In the genomic region with DNA sequence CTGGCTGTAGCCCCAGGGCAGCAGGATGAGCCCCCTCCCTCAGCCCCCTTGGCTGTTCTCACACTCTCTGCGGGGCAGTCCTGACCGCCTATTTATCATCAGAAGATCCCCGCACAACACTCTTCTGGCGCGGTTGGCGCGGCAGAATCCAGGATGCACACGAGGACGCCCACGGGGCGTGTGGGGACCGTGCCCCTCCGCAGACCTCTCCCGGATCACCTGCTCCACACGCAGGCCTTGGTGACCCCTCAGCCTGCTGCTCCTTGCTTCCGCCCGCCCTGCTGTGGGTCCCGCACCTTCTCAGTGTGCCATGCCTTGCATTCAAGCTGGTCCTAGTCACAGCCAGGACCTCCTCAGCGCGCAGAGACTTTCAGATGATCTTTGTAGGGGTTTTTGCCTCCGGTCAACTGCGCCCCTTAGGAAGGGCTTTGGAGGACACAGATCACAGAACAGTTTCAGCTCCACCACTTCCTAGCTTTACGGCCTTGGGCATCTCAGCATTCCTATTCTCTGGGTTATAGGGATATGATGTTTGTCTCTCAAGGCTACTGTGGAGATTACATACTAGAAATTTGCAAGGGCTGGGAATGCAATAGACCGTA, we compare ENCODE assay signal across 9 cellular contexts. TPM values are rescaled to one million over a fixed set of nuclear protein-coding genes. Genes with fewer than 3 reads are reported as not detected.
DNase-seq lines count a peak whose midpoint lies in the region; ATAC-seq and TF ChIP-seq lines count a peak whose summit lies in the region.
"Had no signal": no experiment of that assay in that cellular context is flagged by ENCODE, and none has a peak within 500 bp of the region (broad histone marks: within the 10 kb centered on the region; RNA-seq: fewer than 3 reads in every experiment).

No MANE protein-coding gene starts in this region.

- TF ChIP-seq CTCF in gastroesophageal sphincter (IDR thresholded peaks at IDR 0.05) (no peak), retinal pigment epithelial cell (conservative IDR thresholded peaks at IDR 0.05; ENCODE audit: low read depth, low read length) (no peak)

- H3K36me3 ChIP-seq in ES-I3 (ENCODE audit: insufficient read depth, low read length) (no peaks in the 10 kb centered on the region), gastroesophageal sphincter (no peaks in the 10 kb centered on the region)

- peak overlapping the region; percentile 58; the same call in 1 of the 2 replicates for H3K9ac ChIP-seq in ES-I3 (ENCODE audit: low read depth, low read length)

- 84 to 91% methylated on average over 12 to 16 of the region's 24 CpGs for WGBS in gastroesophageal sphincter (ENCODE audit: low coverage in 1 of 2), 2 donors

- no peak for TF ChIP-seq POLR2A in gastroesophageal sphincter (IDR thresholded peaks at IDR 0.05)

- H3K27ac ChIP-seq in gastroesophageal sphincter: peak overlapping the region in 3 of 4 donors; percentile 55 to 74 (median 72)

- ATAC-seq in SK-N-SH treated with all-trans-retinoic acid at 6 μM for 48 hours (0 out of 3 replicates have a peak, but pooled peaks have one; percentile 1), gastroesophageal sphincter (no peak)

- DNase-seq in retinal pigment epithelial cell (ENCODE audit: low read depth): no peak
- DNase-seq in nucleus accumbens (lab: John Stamatoyannopoulos, UW): no peak
- DNase-seq in cerebellum (ENCODE audit: low spot score): no peak
- no peak for DNase-seq in GM03348 (ENCODE audit: low spot score)
- DNase-seq: mucosa of descending colon, NCI-H510A had no signal

- TF ChIP-seq EP300 in gastroesophageal sphincter (IDR thresholded peaks at IDR 0.05): no peak

- H3K4me1 ChIP-seq in ES-I3 (ENCODE audit: insufficient read depth, low read length) (peaks cover 23% of the 10 kb centered on the region), gastroesophageal sphincter (peaks cover 0 to 40% (median 24%) of the 10 kb centered on the region in 3 donors)

- H3K4me3 ChIP-seq in gastroesophageal sphincter (peak overlapping the region in 1 of 2 donors; percentile 70), retinal pigment epithelial cell (ENCODE audit: low read length) (peak overlapping the region; percentile 51)
- H3K4me3 ChIP-seq: mucosa of descending colon had no signal

- no peaks in the 10 kb centered on the region for H3K27me3 ChIP-seq in gastroesophageal sphincter

- H3K9me3 ChIP-seq in ES-I3 (ENCODE audit: control insufficient read depth, insufficient read depth, low read length) (no peaks in the 10 kb centered on the region), gastroesophageal sphincter (no peaks in the 10 kb centered on the region)
- H3K9me3 ChIP-seq: mucosa of descending colon had no signal

TF ChIP-seq in SK-N-SH treated with all-trans-retinoic acid at 6 μM for 48 hours, 23 proteins besides CTCF, POLR2A, EP300 and RAD21:
- TF ChIP-seq CSDC2 (CRISPR knock-in tag; IDR thresholded peaks at IDR 0.05) (no peak), ZFP30 (CRISPR knock-in tag; IDR thresholded peaks at IDR 0.05) (no peak), ZFP3 (CRISPR knock-in tag; IDR thresholded peaks at IDR 0.05) (no peak), ZNF70 (CRISPR knock-in tag; IDR thresholded peaks at IDR 0.05) (no peak), ISL1 (CRISPR knock-in tag; IDR thresholded peaks at IDR 0.05) (no peak), TCF4 (CRISPR knock-in tag; IDR thresholded peaks at IDR 0.05; ENCODE audit: borderline replicate concordance) (no peak), ZC3H10 (CRISPR knock-in tag; IDR thresholded peaks at IDR 0.05) (no peak)
- TF ChIP-seq, protein P1, sequence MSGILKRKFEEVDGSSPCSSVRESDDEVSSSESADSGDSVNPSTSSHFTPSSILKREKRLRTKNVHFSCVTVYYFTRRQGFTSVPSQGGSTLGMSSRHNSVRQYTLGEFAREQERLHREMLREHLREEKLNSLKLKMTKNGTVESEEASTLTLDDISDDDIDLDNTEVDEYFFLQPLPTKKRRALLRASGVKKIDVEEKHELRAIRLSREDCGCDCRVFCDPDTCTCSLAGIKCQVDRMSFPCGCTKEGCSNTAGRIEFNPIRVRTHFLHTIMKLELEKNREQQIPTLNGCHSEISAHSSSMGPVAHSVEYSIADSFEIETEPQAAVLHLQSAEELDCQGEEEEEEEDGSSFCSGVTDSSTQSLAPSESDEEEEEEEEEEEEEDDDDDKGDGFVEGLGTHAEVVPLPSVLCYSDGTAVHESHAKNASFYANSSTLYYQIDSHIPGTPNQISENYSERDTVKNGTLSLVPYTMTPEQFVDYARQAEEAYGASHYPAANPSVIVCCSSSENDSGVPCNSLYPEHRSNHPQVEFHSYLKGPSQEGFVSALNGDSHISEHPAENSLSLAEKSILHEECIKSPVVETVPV (CRISPR knock-in tag; IDR thresholded peaks at IDR 0.05): no peak
- TF ChIP-seq, protein P2, sequence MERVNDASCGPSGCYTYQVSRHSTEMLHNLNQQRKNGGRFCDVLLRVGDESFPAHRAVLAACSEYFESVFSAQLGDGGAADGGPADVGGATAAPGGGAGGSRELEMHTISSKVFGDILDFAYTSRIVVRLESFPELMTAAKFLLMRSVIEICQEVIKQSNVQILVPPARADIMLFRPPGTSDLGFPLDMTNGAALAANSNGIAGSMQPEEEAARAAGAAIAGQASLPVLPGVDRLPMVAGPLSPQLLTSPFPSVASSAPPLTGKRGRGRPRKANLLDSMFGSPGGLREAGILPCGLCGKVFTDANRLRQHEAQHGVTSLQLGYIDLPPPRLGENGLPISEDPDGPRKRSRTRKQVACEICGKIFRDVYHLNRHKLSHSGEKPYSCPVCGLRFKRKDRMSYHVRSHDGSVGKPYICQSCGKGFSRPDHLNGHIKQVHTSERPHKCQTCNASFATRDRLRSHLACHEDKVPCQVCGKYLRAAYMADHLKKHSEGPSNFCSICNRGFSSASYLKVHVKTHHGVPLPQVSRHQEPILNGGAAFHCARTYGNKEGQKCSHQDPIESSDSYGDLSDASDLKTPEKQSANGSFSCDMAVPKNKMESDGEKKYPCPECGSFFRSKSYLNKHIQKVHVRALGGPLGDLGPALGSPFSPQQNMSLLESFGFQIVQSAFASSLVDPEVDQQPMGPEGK (CRISPR knock-in tag; IDR thresholded peaks at IDR 0.05; ENCODE audit: borderline replicate concordance): no peak
- TF ChIP-seq, protein P3, sequence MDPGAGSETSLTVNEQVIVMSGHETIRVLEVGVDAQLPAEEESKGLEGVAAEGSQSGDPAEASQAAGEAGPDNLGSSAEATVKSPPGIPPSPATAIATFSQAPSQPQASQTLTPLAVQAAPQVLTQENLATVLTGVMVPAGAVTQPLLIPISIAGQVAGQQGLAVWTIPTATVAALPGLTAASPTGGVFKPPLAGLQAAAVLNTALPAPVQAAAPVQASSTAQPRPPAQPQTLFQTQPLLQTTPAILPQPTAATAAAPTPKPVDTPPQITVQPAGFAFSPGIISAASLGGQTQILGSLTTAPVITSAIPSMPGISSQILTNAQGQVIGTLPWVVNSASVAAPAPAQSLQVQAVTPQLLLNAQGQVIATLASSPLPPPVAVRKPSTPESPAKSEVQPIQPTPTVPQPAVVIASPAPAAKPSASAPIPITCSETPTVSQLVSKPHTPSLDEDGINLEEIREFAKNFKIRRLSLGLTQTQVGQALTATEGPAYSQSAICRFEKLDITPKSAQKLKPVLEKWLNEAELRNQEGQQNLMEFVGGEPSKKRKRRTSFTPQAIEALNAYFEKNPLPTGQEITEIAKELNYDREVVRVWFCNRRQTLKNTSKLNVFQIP (CRISPR knock-in tag; IDR thresholded peaks at IDR 0.05; ENCODE audit: borderline replicate concordance, low read depth): no peak
- TF ChIP-seq, protein P4, sequence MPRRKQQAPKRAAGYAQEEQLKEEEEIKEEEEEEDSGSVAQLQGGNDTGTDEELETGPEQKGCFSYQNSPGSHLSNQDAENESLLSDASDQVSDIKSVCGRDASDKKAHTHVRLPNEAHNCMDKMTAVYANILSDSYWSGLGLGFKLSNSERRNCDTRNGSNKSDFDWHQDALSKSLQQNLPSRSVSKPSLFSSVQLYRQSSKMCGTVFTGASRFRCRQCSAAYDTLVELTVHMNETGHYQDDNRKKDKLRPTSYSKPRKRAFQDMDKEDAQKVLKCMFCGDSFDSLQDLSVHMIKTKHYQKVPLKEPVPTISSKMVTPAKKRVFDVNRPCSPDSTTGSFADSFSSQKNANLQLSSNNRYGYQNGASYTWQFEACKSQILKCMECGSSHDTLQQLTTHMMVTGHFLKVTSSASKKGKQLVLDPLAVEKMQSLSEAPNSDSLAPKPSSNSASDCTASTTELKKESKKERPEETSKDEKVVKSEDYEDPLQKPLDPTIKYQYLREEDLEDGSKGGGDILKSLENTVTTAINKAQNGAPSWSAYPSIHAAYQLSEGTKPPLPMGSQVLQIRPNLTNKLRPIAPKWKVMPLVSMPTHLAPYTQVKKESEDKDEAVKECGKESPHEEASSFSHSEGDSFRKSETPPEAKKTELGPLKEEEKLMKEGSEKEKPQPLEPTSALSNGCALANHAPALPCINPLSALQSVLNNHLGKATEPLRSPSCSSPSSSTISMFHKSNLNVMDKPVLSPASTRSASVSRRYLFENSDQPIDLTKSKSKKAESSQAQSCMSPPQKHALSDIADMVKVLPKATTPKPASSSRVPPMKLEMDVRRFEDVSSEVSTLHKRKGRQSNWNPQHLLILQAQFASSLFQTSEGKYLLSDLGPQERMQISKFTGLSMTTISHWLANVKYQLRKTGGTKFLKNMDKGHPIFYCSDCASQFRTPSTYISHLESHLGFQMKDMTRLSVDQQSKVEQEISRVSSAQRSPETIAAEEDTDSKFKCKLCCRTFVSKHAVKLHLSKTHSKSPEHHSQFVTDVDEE (CRISPR knock-in tag; IDR thresholded peaks at IDR 0.05): no peak

RNA-seq across cellular contexts. Expression of gene TUB, which starts 0.8 kb away (rescaled TPM):
- 10 to 100 TPM in 3 of 4 donors, 1 to 10 TPM in 1; 8.2 to 19.0 (median 13.4) TPM for total RNA-seq in gastroesophageal sphincter
- total RNA-seq in cerebellum: 76.3 TPM
